ENCODE assay signal across 8 cellular contexts in the genomic region with DNA sequence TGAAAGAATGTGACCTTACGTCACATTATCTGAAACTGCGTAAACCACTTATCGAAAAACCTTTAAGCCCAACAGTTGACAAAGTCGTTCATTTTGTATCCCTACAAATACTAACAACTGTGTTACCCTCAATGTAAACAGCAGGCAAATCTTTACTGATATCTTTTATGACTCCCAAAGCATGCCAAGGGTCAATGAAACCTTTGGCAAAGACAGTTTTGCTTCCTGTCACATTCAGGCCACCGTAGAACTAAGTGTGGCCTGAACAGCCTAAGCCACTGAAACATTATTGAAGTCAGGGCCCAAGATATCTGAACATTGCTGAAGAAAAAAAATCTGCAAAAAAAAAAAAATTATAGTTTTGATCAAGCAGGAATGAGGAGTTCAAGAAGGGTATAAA.
"Had no signal": no experiment of that assay in that cellular context is flagged by ENCODE, and none has a peak within 500 bp of the region (broad histone marks: within the 10 kb centered on the region; RNA-seq: fewer than 3 reads in every experiment).

No MANE protein-coding gene starts in this region.

- H3K4me1 Mint-ChIP-seq: IgD-negative memory B cell had no signal

- FAIRE-seq: HepG2, HTR-8/SVneo, K562 had no signal

- H3K9me3 Mint-ChIP-seq: IgD-negative memory B cell had no signal

- H3K4me3 Mint-ChIP-seq: IgD-negative memory B cell had no signal

- H3K27ac Mint-ChIP-seq: IgD-negative memory B cell had no signal

- H3K4me3 ChIP-seq: K562 had no signal

- H3K36me3 Mint-ChIP-seq: IgD-negative memory B cell had no signal

- H3K27ac ChIP-seq: HL-60 had no signal

- ATAC-seq: HepG2, K562 had no signal

- DNase-seq: IMR-90, KBM-7, KG1 had no signal
